In genomic region chr2:107128381-107128780, GRCh38 we compare ENCODE assay signal across 23 cellular contexts.
"Had no signal": no experiment of that assay in that cellular context is flagged by ENCODE, and none has a peak within 500 bp of the region (broad histone marks: within the 10 kb centered on the region; RNA-seq: fewer than 3 reads in every experiment).

No MANE protein-coding gene starts in this region.

- H3K4me3 ChIP-seq: colonic mucosa, coronary artery, dorsolateral prefrontal cortex, esophagus muscularis mucosa, esophagus squamous epithelium, gastrocnemius medialis, gastroesophageal sphincter, heart left ventricle, heart right ventricle had no signal

- H3K36me3 ChIP-seq: colonic mucosa, esophagus muscularis mucosa, esophagus squamous epithelium, gastrocnemius medialis, gastroesophageal sphincter, heart left ventricle, heart right ventricle had no signal

- H3K4me1 ChIP-seq: colonic mucosa, esophagus muscularis mucosa, esophagus squamous epithelium, foreskin keratinocyte, gastrocnemius medialis, gastroesophageal sphincter, heart left ventricle, heart right ventricle had no signal

- H3K9me3 ChIP-seq: colonic mucosa, esophagus muscularis mucosa, esophagus squamous epithelium, gastrocnemius medialis, gastroesophageal sphincter, heart left ventricle, heart right ventricle had no signal

- DNase-seq: colonic mucosa; cortex of kidney; dermis blood vessel endothelial cell; dorsolateral prefrontal cortex; effector CD4-positive, alpha-beta T cell; effector CD8-positive, alpha-beta T cell; effector memory CD4-positive, alpha-beta T cell; effector memory CD8-positive, alpha-beta T cell; endodermal cell; erythroblast; esophagus squamous epithelium; foreskin fibroblast; foreskin keratinocyte; foreskin melanocyte; gastrocnemius medialis; glutamatergic neuron; head of caudate nucleus; heart left ventricle; heart right ventricle had no signal

- H3K27ac ChIP-seq: colonic mucosa, coronary artery, dorsolateral prefrontal cortex, epithelial cell of prostate, esophagus muscularis mucosa, esophagus squamous epithelium, foreskin keratinocyte, gastrocnemius medialis, gastroesophageal sphincter, heart left ventricle, heart right ventricle had no signal

- H3K27me3 ChIP-seq: colonic mucosa, dorsolateral prefrontal cortex, esophagus muscularis mucosa, esophagus squamous epithelium, foreskin keratinocyte, gastrocnemius medialis, gastroesophageal sphincter, heart left ventricle, heart right ventricle had no signal
